In genomic region chr2:8413589-8414135, GRCh38 we compare ENCODE assay signal across 1 cellular context.
TF ChIP-seq lines count a peak whose summit lies in the region.

No MANE protein-coding gene starts in this region.

TF ChIP-seq in liver, 16 proteins besides CTCF, POLR2A, EP300 and RAD21 (continued from another document):
- TF ChIP-seq EGR1 (IDR thresholded peaks at IDR 0.05; ENCODE audit: low read depth in 2 of 2) (peak in 1 of 2 donors; percentile 89), FOXA2 (IDR thresholded peaks at IDR 0.05) (peak; percentile 34), TAF1 (conservative IDR thresholded peaks at IDR 0.05) (peak; percentile 83), GABPA (IDR thresholded peaks at IDR 0.05 in 1 of 2, conservative IDR thresholded peaks at IDR 0.05 in 1 of 2) (peak; percentile 25 to 35), MAX (IDR thresholded peaks at IDR 0.05) (peak; percentile 94), SP1 (IDR thresholded peaks at IDR 0.05) (peak; percentile 99), HNF4G (IDR thresholded peaks at IDR 0.05) (peak; percentile 96), REST (IDR thresholded peaks at IDR 0.05) (peak; percentile 84), RXRA (IDR thresholded peaks at IDR 0.05) (peak; percentile 88 to 96), FOXA1 (IDR thresholded peaks at IDR 0.05) (peak; percentile 59), JUND (IDR thresholded peaks at IDR 0.05) (peak; percentile 89 to 95), YY1 (IDR thresholded peaks at IDR 0.05) (peak; percentile 62), HNF4A (conservative IDR thresholded peaks at IDR 0.05) (peak; percentile 99)
